2 cellular contexts compared by ENCODE assay signal in the genomic region with DNA sequence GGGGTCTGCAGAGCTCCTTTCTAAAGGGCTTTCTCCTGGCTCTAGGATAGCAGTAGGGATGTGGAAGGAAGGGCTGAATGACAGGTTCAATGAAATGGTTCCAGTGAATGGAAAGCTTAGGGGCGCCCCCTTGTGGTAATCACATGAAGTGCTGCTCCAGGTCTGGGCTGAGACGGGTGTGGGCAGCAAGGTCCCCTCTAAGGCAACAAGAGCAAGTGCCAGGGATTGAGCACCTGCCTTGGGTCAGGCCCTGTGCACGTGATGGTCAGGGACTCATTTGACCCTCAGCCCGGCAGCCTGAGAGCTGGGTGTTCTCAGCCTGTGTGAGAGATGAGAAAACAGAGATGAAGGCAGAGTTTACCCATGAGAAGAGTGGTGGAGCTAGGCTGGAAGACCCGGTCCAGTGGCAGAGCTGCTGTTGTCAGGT.
TF ChIP-seq lines count a peak whose summit lies in the region.

No MANE protein-coding gene starts in this region.

TF ChIP-seq in Ishikawa, 13 proteins besides CTCF, POLR2A, EP300 and RAD21 (continued from another document):
- TF ChIP-seq, protein P1, sequence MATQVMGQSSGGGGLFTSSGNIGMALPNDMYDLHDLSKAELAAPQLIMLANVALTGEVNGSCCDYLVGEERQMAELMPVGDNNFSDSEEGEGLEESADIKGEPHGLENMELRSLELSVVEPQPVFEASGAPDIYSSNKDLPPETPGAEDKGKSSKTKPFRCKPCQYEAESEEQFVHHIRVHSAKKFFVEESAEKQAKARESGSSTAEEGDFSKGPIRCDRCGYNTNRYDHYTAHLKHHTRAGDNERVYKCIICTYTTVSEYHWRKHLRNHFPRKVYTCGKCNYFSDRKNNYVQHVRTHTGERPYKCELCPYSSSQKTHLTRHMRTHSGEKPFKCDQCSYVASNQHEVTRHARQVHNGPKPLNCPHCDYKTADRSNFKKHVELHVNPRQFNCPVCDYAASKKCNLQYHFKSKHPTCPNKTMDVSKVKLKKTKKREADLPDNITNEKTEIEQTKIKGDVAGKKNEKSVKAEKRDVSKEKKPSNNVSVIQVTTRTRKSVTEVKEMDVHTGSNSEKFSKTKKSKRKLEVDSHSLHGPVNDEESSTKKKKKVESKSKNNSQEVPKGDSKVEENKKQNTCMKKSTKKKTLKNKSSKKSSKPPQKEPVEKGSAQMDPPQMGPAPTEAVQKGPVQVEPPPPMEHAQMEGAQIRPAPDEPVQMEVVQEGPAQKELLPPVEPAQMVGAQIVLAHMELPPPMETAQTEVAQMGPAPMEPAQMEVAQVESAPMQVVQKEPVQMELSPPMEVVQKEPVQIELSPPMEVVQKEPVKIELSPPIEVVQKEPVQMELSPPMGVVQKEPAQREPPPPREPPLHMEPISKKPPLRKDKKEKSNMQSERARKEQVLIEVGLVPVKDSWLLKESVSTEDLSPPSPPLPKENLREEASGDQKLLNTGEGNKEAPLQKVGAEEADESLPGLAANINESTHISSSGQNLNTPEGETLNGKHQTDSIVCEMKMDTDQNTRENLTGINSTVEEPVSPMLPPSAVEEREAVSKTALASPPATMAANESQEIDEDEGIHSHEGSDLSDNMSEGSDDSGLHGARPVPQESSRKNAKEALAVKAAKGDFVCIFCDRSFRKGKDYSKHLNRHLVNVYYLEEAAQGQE (IDR thresholded peaks at IDR 0.05; ENCODE audit: low read depth) = no peak
- TF ChIP-seq YY1 (IDR thresholded peaks at IDR 0.05; ENCODE audit: low read depth) (no peak), FOXM1 (IDR thresholded peaks at IDR 0.05; ENCODE audit: borderline replicate concordance, low read depth) (no peak), TAF1 (IDR thresholded peaks at IDR 0.05; ENCODE audit: low read depth) (no peak), EGR1 (IDR thresholded peaks at IDR 0.05) (no peak), CREB1 (IDR thresholded peaks at IDR 0.05; ENCODE audit: low read depth) (no peak), NFIC (IDR thresholded peaks at IDR 0.05) (no peak)

TF ChIP-seq in SK-N-SH treated with all-trans-retinoic acid at 6 μM for 48 hours, 23 proteins besides CTCF, POLR2A, EP300 and RAD21 (continued from another document):
- TF ChIP-seq, protein P2, sequence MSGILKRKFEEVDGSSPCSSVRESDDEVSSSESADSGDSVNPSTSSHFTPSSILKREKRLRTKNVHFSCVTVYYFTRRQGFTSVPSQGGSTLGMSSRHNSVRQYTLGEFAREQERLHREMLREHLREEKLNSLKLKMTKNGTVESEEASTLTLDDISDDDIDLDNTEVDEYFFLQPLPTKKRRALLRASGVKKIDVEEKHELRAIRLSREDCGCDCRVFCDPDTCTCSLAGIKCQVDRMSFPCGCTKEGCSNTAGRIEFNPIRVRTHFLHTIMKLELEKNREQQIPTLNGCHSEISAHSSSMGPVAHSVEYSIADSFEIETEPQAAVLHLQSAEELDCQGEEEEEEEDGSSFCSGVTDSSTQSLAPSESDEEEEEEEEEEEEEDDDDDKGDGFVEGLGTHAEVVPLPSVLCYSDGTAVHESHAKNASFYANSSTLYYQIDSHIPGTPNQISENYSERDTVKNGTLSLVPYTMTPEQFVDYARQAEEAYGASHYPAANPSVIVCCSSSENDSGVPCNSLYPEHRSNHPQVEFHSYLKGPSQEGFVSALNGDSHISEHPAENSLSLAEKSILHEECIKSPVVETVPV (CRISPR knock-in tag; IDR thresholded peaks at IDR 0.05) = no peak
- no peak for TF ChIP-seq SNAI2 (CRISPR knock-in tag; IDR thresholded peaks at IDR 0.05)
